ENCODE assay signal across 20 cellular contexts in the genomic region with DNA sequence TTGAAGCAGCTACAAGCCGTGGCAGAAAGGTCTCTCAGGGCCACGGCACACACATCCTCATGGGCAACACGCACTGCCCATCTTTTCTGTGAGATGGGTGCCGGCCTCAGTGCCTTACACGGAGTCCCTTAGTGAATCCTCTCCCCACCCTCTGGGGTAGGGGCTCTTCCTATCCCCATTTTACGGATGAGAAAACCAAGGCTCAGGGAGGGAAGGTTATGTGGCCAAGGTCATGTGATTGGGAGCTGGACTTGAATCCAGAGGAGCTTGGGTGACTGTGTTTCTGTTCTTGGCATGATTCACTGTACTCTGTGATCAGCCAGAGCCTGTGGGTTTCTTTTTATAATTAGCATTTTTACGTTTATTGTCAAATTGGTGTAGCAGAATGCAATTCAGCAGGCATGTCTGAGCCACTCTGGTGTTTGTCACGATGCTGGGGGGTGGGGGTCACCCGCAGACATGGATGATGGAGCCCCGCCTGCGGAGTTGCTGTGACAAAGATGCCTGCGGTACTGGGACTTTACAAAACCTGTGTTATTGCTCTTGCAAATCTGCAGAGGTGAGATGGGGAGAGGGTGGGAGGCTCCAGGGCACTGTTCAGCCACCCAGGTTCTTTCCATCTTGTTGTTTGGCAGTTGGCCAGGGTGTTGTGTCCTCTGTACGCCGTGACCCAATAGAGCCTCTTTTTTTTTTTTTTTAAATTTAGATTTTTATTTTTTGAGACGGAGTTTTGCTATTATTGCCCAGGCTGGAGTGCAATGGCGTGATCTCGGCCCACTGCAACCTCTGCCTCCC. TPM values are rescaled to one million over a fixed set of nuclear protein-coding genes. Genes with fewer than 3 reads are reported as not detected.
"Had no signal": no experiment of that assay in that cellular context is flagged by ENCODE, and none has a peak within 500 bp of the region (broad histone marks: within the 10 kb centered on the region; RNA-seq: fewer than 3 reads in every experiment).

No MANE protein-coding gene starts in this region.

- H3K36me3 ChIP-seq: thyroid gland, upper lobe of right lung had no signal

- H3K9me3 ChIP-seq: left lung, thyroid gland, upper lobe of right lung had no signal

- H3K79me2 ChIP-seq: hepatocyte had no signal

- DNase-seq: activated CD4-positive, alpha-beta T cell treated with anti-CD3 and anti-CD28 coated beads for 4 hours; activated CD4-positive, alpha-beta T cell treated with anti-CD3 and anti-CD28 coated beads, Interleukin-2, amount 50 U/mL, for 48 hours; activated CD4-positive, CD25-positive, alpha-beta regulatory T cell; activated CD8-positive, alpha-beta memory T cell treated with anti-CD3 and anti-CD28 coated beads, Interleukin-2, amount 50 U/mL, for 48 hours; activated naive CD4-positive, alpha-beta T cell treated with anti-CD3 and anti-CD28 coated beads for 36 hours; activated naive CD8-positive, alpha-beta T cell treated with anti-CD3 and anti-CD28 coated beads, Interleukin-2, amount 10 ng/mL, durations not matched to agents 7 days and 5 days; activated T-cell treated with anti-CD3 and anti-CD28 coated beads, Interleukin-2, amount 50 U/mL, for 4 hours; amniotic stem cell; cortex of kidney; immature natural killer cell; left lung; naive thymus-derived CD4-positive, alpha-beta T cell; stimulated activated CD4-positive, alpha-beta T cell treated with anti-CD3 and anti-CD28 coated beads, Interleukin-12 subunit alpha, Interleukin-12 subunit beta, amount 100 ng/mL, for 4 hours; T-helper 17 cell; thyroid gland; upper lobe of right lung had no signal

- H2AFZ ChIP-seq: hepatocyte had no signal

- ATAC-seq: activated T-cell treated with anti-CD3 and anti-CD28 coated beads, Interleukin-2, amount 50 U/mL, for 4 hours; left lung; naive thymus-derived CD4-positive, alpha-beta T cell; T-helper 17 cell; upper lobe of right lung had no signal

- H3K27ac ChIP-seq: epithelial cell of prostate, hepatocyte, left lung, thyroid gland, upper lobe of right lung had no signal

- H3K4me3 ChIP-seq: hepatocyte, left lung, thyroid gland, upper lobe of right lung had no signal

- H3K4me2 ChIP-seq: hepatocyte had no signal

- H3K27me3 ChIP-seq: thyroid gland, upper lobe of right lung had no signal

RNA-seq across cellular contexts. Expression of a gene that starts 6.7 kb away (rescaled TPM):
- total RNA-seq: activated CD8-positive, alpha-beta memory T cell treated with anti-CD3 and anti-CD28 coated beads for 36 hours; activated naive CD4-positive, alpha-beta T cell treated with anti-CD3 and anti-CD28 coated beads for 36 hours; glomerular endothelial cell; naive thymus-derived CD4-positive, alpha-beta T cell had no signal
- polyA plus RNA-seq: immature natural killer cell; naive thymus-derived CD4-positive, alpha-beta T cell had no signal
